In genomic region chr11:133541331-133542095, GRCh38 we compare ENCODE assay signal across 33 cellular contexts. TPM values are rescaled to one million over a fixed set of nuclear protein-coding genes. Genes with fewer than 3 reads are reported as not detected.
DNase-seq lines count a peak whose midpoint lies in the region; ATAC-seq and TF ChIP-seq lines count a peak whose summit lies in the region.
"Had no signal": no experiment of that assay in that cellular context is flagged by ENCODE, and none has a peak within 500 bp of the region (broad histone marks: within the 10 kb centered on the region; RNA-seq: fewer than 3 reads in every experiment).

No MANE protein-coding gene starts in this region.

- 62 to 65% methylated on average over 9 to 13 of the region's 14 CpGs for WGBS in esophagus squamous epithelium, 2 donors

- peak overlapping the region; percentile 58 for H2AFZ ChIP-seq in neural progenitor cell (replicated peaks)

- H3K79me2 ChIP-seq in neural progenitor cell (ENCODE audit: low read depth): no peaks in the 10 kb centered on the region

- peaks cover 24% of the 10 kb centered on the region for H3F3A ChIP-seq in neural progenitor cell (ENCODE audit: low read depth)

- H3K36me3 Mint-ChIP-seq in brain (no peaks in the 10 kb centered on the region), neural progenitor cell (no peaks in the 10 kb centered on the region)
- H3K36me3 Mint-ChIP-seq: activated naive CD4-positive, alpha-beta T cell treated with anti-CD3 and anti-CD28 coated beads, Interleukin-2, amount 50 U/mL, for 72 hours; IgD-negative memory B cell had no signal

- no peak overlapping the region for H3K27ac ChIP-seq in neural progenitor cell
- no peak overlapping the region for H3K27ac ChIP-seq in esophagus squamous epithelium
- H3K27ac ChIP-seq: A549, ascending aorta, BLaER1, esophagus muscularis mucosa, gastroesophageal sphincter, HL-60, right atrium auricular region, stomach, transverse colon, VCaP had no signal

- no peaks in the 10 kb centered on the region for H3K9me3 ChIP-seq in ES-I3 (ENCODE audit: control insufficient read depth, insufficient read depth, low read length)
- H3K9me3 ChIP-seq in iPS-15b (ENCODE audit: control insufficient read depth, insufficient read depth, low read length): no peaks in the 10 kb centered on the region
- no peaks in the 10 kb centered on the region for H3K9me3 ChIP-seq in neural progenitor cell (ENCODE audit: low read depth)
- H3K9me3 ChIP-seq in esophagus squamous epithelium: no peaks in the 10 kb centered on the region
- H3K9me3 ChIP-seq: A549, ascending aorta, BLaER1, esophagus muscularis mucosa, gastroesophageal sphincter, mucosa of descending colon, right atrium auricular region, stomach, transverse colon had no signal

- peaks cover 0 to 6% (median 4%) of the 10 kb centered on the region in 5 experiments for H3K9me3 Mint-ChIP-seq in brain
- peaks cover 3% of the 10 kb centered on the region for H3K9me3 Mint-ChIP-seq in neural progenitor cell
- H3K9me3 Mint-ChIP-seq: activated CD4-positive, alpha-beta T cell treated with anti-CD3 and anti-CD28 coated beads, Interleukin-2, amount 10 ng/mL, durations not matched to agents 7 days and 5 days; activated naive CD4-positive, alpha-beta T cell treated with anti-CD3 and anti-CD28 coated beads, Interleukin-2, amount 50 U/mL, for 72 hours; activated T-helper 17 cell treated with anti-CD3 and anti-CD28 coated beads, Interleukin-2, amount 50 U/mL, for 72 hours had no signal

- H3K36me3 ChIP-seq in ES-I3 (ENCODE audit: insufficient read depth, low read length): no peaks in the 10 kb centered on the region
- no peaks in the 10 kb centered on the region for H3K36me3 ChIP-seq in iPS-15b (ENCODE audit: control insufficient read depth, insufficient read depth, low read length)
- no peaks in the 10 kb centered on the region for H3K36me3 ChIP-seq in neural progenitor cell
- H3K36me3 ChIP-seq in esophagus squamous epithelium: no peaks in the 10 kb centered on the region
- H3K36me3 ChIP-seq: ascending aorta, BLaER1, esophagus muscularis mucosa, gastroesophageal sphincter, right atrium auricular region, stomach, transverse colon had no signal

- H3K27ac Mint-ChIP-seq in brain (peak overlapping the region in 3 of 5 experiments; percentile 7 to 20 (median 10)), neural progenitor cell (peak overlapping the region; percentile 30)
- H3K27ac Mint-ChIP-seq: activated CD4-positive, alpha-beta T cell treated with anti-CD3 and anti-CD28 coated beads, Interleukin-2, amount 10 ng/mL, durations not matched to agents 7 days and 5 days; activated naive CD4-positive, alpha-beta T cell treated with anti-CD3 and anti-CD28 coated beads, Interleukin-2, amount 50 U/mL, for 72 hours; activated T-helper 17 cell treated with anti-CD3 and anti-CD28 coated beads, Interleukin-2, amount 50 U/mL, for 72 hours; IgD-negative memory B cell had no signal

- peak in 1 of 2 experiments; percentile 36 for TF ChIP-seq CTCF in brain (conservative IDR thresholded peaks at IDR 0.05)
- peak; percentile 52 for TF ChIP-seq CTCF in neural progenitor cell (IDR thresholded peaks at IDR 0.05)
- TF ChIP-seq CTCF in esophagus squamous epithelium (IDR thresholded peaks at IDR 0.05): no peak

- no peak for TF ChIP-seq POLR2A in esophagus squamous epithelium (IDR thresholded peaks at IDR 0.05)

- H3K4me1 Mint-ChIP-seq in brain (peaks cover 35% of the 10 kb centered on the region), neural progenitor cell (peaks cover 44% of the 10 kb centered on the region)
- H3K4me1 Mint-ChIP-seq: activated CD4-positive, alpha-beta T cell treated with anti-CD3 and anti-CD28 coated beads, Interleukin-2, amount 10 ng/mL, durations not matched to agents 7 days and 5 days; activated T-helper 17 cell treated with anti-CD3 and anti-CD28 coated beads, Interleukin-2, amount 50 U/mL, for 72 hours had no signal

- DNase-seq in neural progenitor cell (ENCODE audit: low spot score) (peak; percentile 83), esophagus squamous epithelium (lab: John Stamatoyannopoulos, UW) (no peak), NCI-H526 treated with DMSO at 0.1 percent for 48 hours (lab: John Stamatoyannopoulos, UW) (no peak)
- DNase-seq: activated CD4-positive, alpha-beta T cell treated with anti-CD3 and anti-CD28 coated beads, Interleukin-2, amount 10 ng/mL, durations not matched to agents 7 days and 5 days; COR-L47; DMS79 treated with DMSO at 0.1 percent for 48 hours; GOT3; mucosa of descending colon; NCI-H1417; NCI-H2107; NCI-H510A; occipital lobe; SK-N-SH; stomach; transverse colon had no signal

- peak overlapping the region; percentile 31 for H3K9ac ChIP-seq in ES-I3 (ENCODE audit: low read depth, low read length)
- H3K9ac ChIP-seq in iPS-15b (ENCODE audit: low read depth, low read length): no peak overlapping the region
- no peak overlapping the region for H3K9ac ChIP-seq in neural progenitor cell
- H3K9ac ChIP-seq: BLaER1, SK-N-SH had no signal

- intact Hi-C loops in esophagus squamous epithelium (cut with DNase I): no loop called here

- peak overlapping the region; percentile 53 for H3K4me2 ChIP-seq in neural progenitor cell
- H3K4me2 ChIP-seq: A549, BLaER1, SK-N-SH had no signal

- H3K27me3 Mint-ChIP-seq in brain (peaks cover 8% of the 10 kb centered on the region), neural progenitor cell (ENCODE audit: insufficient read depth, low read depth) (peaks cover 4% of the 10 kb centered on the region)
- H3K27me3 Mint-ChIP-seq: activated CD4-positive, alpha-beta T cell treated with anti-CD3 and anti-CD28 coated beads, Interleukin-2, amount 10 ng/mL, durations not matched to agents 7 days and 5 days; activated T-helper 17 cell treated with anti-CD3 and anti-CD28 coated beads, Interleukin-2, amount 50 U/mL, for 72 hours; IgD-negative memory B cell had no signal

- peak overlapping the region; percentile 27 for H3K4me3 ChIP-seq in iPS-15b (ENCODE audit: low read depth, low read length)
- H3K4me3 ChIP-seq in neural progenitor cell: no peak overlapping the region
- H3K4me3 ChIP-seq in esophagus squamous epithelium: no peak overlapping the region
- H3K4me3 ChIP-seq: A549, ascending aorta, BLaER1, esophagus muscularis mucosa, gastroesophageal sphincter, mucosa of descending colon, right atrium auricular region, stomach, transverse colon had no signal

- H3K4me1 ChIP-seq in ES-I3 (ENCODE audit: insufficient read depth, low read length) (peaks cover 35% of the 10 kb centered on the region), iPS-15b (ENCODE audit: control insufficient read depth, insufficient read depth, low read length) (peaks cover 40% of the 10 kb centered on the region), neural progenitor cell (peaks cover 32% of the 10 kb centered on the region), esophagus squamous epithelium (no peaks in the 10 kb centered on the region)
- H3K4me1 ChIP-seq: A549, ascending aorta, esophagus muscularis mucosa, gastroesophageal sphincter, right atrium auricular region, stomach, transverse colon had no signal

- ATAC-seq in GM21619 (IDR thresholded peaks at IDR 0.05; ENCODE audit: unreplicated experiment): no peak
- no peak for ATAC-seq in GM21825 (IDR thresholded peaks at IDR 0.05; ENCODE audit: unreplicated experiment)
- ATAC-seq: A549; activated naive CD4-positive, alpha-beta T cell treated with anti-CD3 and anti-CD28 coated beads, Interleukin-2, amount 50 U/mL, for 72 hours; activated T-helper 17 cell treated with anti-CD3 and anti-CD28 coated beads, Interleukin-2, amount 50 U/mL, for 72 hours; gastroesophageal sphincter; mucosa of descending colon had no signal

- H4K20me1 ChIP-seq in neural progenitor cell (ENCODE audit: low read depth): no peaks in the 10 kb centered on the region
- H4K20me1 ChIP-seq: BLaER1 had no signal

- H3K4me3 Mint-ChIP-seq in brain (no peak overlapping the region), neural progenitor cell (no peak overlapping the region)
- H3K4me3 Mint-ChIP-seq: activated CD4-positive, alpha-beta T cell treated with anti-CD3 and anti-CD28 coated beads, Interleukin-2, amount 10 ng/mL, durations not matched to agents 7 days and 5 days; activated T-helper 17 cell treated with anti-CD3 and anti-CD28 coated beads, Interleukin-2, amount 50 U/mL, for 72 hours; IgD-negative memory B cell had no signal

- H3K27me3 ChIP-seq in iPS-15b (ENCODE audit: control insufficient read depth, insufficient read depth, low read length) (no peaks in the 10 kb centered on the region), neural progenitor cell (no peaks in the 10 kb centered on the region), esophagus squamous epithelium (no peaks in the 10 kb centered on the region)
- H3K27me3 ChIP-seq: ascending aorta, BLaER1, right atrium auricular region, transverse colon had no signal

RNA-seq across cellular contexts. Expression of gene OPCML, which starts 9.2 kb away (rescaled TPM):
- polyA plus RNA-seq in brain (ENCODE audit: insufficient read depth, low read depth, low replicate concordance): 5.5 TPM
- total RNA-seq in neural progenitor cell (ENCODE audit: low replicate concordance) (0.02 and 0.03 TPM in 2 replicates), esophagus squamous epithelium (under 1 TPM in 1 of 4 donors, not detected in 3; under 0.01 TPM)
- total RNA-seq: activated CD4-positive, alpha-beta T cell treated with anti-CD3 and anti-CD28 coated beads, Interleukin-2, amount 10 ng/mL, durations not matched to agents 7 days and 5 days; activated naive CD4-positive, alpha-beta T cell treated with anti-CD3 and anti-CD28 coated beads, Interleukin-2, amount 50 U/mL, for 72 hours; activated T-helper 17 cell treated with anti-CD3 and anti-CD28 coated beads, Interleukin-2, amount 50 U/mL, for 72 hours; ascending aorta; RPMI7951; T-helper 2 cell treated with Interferon-gamma antibody and Interleukin-4, amounts not matched to agents 100 ng/mL and 5 ng/mL, for 36 hours; transverse colon had no signal
- polyA plus RNA-seq: A549, IgD-negative memory B cell, SK-N-SH had no signal
